Comparison of ENCODE assay signal across 26 cellular contexts in the genomic region with DNA sequence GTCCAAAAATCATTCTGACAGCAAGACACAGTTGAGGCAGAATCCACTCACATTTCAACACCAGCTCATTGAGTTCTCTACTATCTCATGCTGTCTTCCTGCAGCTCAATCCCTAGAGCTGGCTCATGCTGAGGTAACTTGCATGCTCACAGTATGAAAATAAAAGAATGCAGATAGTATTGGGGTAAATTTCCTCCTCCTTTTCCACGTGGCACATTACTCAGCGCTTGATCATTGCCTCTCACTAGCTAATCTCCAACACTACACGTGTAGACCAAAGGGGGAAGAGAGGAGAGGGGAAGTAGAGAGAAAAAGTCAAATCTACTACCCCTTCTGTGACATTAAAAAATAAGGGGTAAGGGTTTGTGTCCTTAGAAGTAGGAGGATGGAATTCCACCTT.
DNase-seq lines count a peak whose midpoint lies in the region; ATAC-seq and TF ChIP-seq lines count a peak whose summit lies in the region.
"Had no signal": no experiment of that assay in that cellular context is flagged by ENCODE, and none has a peak within 500 bp of the region (broad histone marks: within the 10 kb centered on the region; RNA-seq: fewer than 3 reads in every experiment).

No MANE protein-coding gene starts in this region.

- H3K4me1 ChIP-seq in osteoblast (ENCODE audit: insufficient read depth, low read length) = peaks cover 13% of the 10 kb centered on the region
- H3K4me1 ChIP-seq: ascending aorta had no signal

- TF ChIP-seq CTCF in choroid plexus epithelial cell (conservative IDR thresholded peaks at IDR 0.05; ENCODE audit: low read depth, low read length) (no peak), osteoblast (IDR thresholded peaks at IDR 0.05; ENCODE audit: extremely low read depth, low read depth, low read length) (no peak)

- no peak overlapping the region for H3K4me2 ChIP-seq in osteoblast (ENCODE audit: insufficient read depth, low read length)

- H3K27me3 ChIP-seq in MG63 (no peaks in the 10 kb centered on the region), osteoblast (ENCODE audit: insufficient read depth, low read length) (no peaks in the 10 kb centered on the region)
- H3K27me3 ChIP-seq: ascending aorta, ovary had no signal

- H3K9me3 ChIP-seq in MG63 (no peaks in the 10 kb centered on the region), osteoblast (ENCODE audit: low read depth, low read length) (no peaks in the 10 kb centered on the region)
- H3K9me3 ChIP-seq: ascending aorta, ovary had no signal

- no peaks in the 10 kb centered on the region for H3K79me2 ChIP-seq in osteoblast (ENCODE audit: insufficient read depth, low read length)

- H2AFZ ChIP-seq in osteoblast (ENCODE audit: low read length) = no peak overlapping the region

- H4K20me1 ChIP-seq in osteoblast (ENCODE audit: insufficient read depth, low read length) = no peaks in the 10 kb centered on the region

- DNase-seq in EL (peak; percentile 84), MG63 (peak; percentile 48), choroid plexus epithelial cell (ENCODE audit: low read depth) (peak; percentile 71), osteoblast (ENCODE audit: insufficient read length, low spot score, missing footprints) (peak; percentile 83), T-helper 2 cell (no peak), NCI-H2227 (lab: John Stamatoyannopoulos, UW; ENCODE audit: unreplicated experiment) (no peak)
- DNase-seq in activated CD4-positive, alpha-beta T cell treated with anti-CD3 and anti-CD28 coated beads, Interleukin-2, amount 50 U/mL, for 48 hours = no peak
- DNase-seq: activated CD4-positive, alpha-beta T cell treated with anti-CD3 and anti-CD28 coated beads for 1 hour; activated naive CD4-positive, alpha-beta T cell treated with anti-CD3 and anti-CD28 coated beads, Interleukin-2, amount 50 U/mL, for 16 hours; AML-193; CD8-positive, alpha-beta memory T cell; DMS53; glutamatergic neuron; left cardiac atrium; NCI-H1694; NCI-H2227 treated with DMSO at 0.1 percent for 48 hours; NCI-H82; OCI-M1; ovary; SIG-M5; stimulated activated CD4-positive, alpha-beta T cell treated with anti-CD3 and anti-CD28 coated beads, Interleukin-4, amount 100 ng/mL, for 24 hours; stimulated activated naive CD8-positive, alpha-beta T cell treated with anti-CD3 and anti-CD28 coated beads, Interleukin-15, Interleukin-2, amounts not matched to agents 100 U/mL and 50 U/mL, for 24 hours had no signal

- no peak for ATAC-seq in HG03565 (IDR thresholded peaks at IDR 0.05; ENCODE audit: unreplicated experiment)
- ATAC-seq: esophagus mucosa; natural killer cell treated with Interleukin-12 subunit alpha and Interleukin-12 subunit beta and Interleukin-15 and Interleukin-18, amount 100 ng/mL, for 72 hours; stimulated activated naive CD8-positive, alpha-beta T cell treated with anti-CD3 and anti-CD28 coated beads, Interleukin-15, Interleukin-2, amounts not matched to agents 100 U/mL and 50 U/mL, for 24 hours had no signal

- H3K4me3 ChIP-seq in MG63 (no peak overlapping the region), choroid plexus epithelial cell (ENCODE audit: low read depth, low read length) (no peak overlapping the region), osteoblast (ENCODE audit: insufficient read depth, low read length) (no peak overlapping the region)
- H3K4me3 ChIP-seq: ascending aorta, ovary had no signal

- H3K36me3 ChIP-seq in MG63 (no peaks in the 10 kb centered on the region), osteoblast (ENCODE audit: insufficient read depth, low read length) (no peaks in the 10 kb centered on the region)
- H3K36me3 ChIP-seq: ascending aorta, ovary had no signal

- H3K27ac ChIP-seq in osteoblast (ENCODE audit: low read depth, low read length) = peak overlapping the region; percentile 44
- H3K27ac ChIP-seq: ascending aorta, ovary had no signal

Comparison
In these comparisons a context has a peak if more than half of its experiments do, and no peak if none do; other contexts are left out.
1. DNase-seq: peak in EL (single experiment), MG63 (single experiment), choroid plexus epithelial cell (single experiment) and osteoblast (single experiment); none in activated CD4-positive, alpha-beta T cell treated with anti-CD3 and anti-CD28 coated beads, Interleukin-2, amount 50 U/mL, for 48 hours (0 of 2), T-helper 2 cell (0 of 5) and NCI-H2227 (single experiment).